1 cellular context compared by ENCODE assay signal in genomic region chr4:174523003-174523693, GRCh38.
TF ChIP-seq lines count a peak whose summit lies in the region.

No MANE protein-coding gene starts in this region.

TF ChIP-seq in HepG2, 621 proteins besides CTCF, POLR2A, EP300 and RAD21 (continued from another document):
- TF ChIP-seq, protein P1, sequence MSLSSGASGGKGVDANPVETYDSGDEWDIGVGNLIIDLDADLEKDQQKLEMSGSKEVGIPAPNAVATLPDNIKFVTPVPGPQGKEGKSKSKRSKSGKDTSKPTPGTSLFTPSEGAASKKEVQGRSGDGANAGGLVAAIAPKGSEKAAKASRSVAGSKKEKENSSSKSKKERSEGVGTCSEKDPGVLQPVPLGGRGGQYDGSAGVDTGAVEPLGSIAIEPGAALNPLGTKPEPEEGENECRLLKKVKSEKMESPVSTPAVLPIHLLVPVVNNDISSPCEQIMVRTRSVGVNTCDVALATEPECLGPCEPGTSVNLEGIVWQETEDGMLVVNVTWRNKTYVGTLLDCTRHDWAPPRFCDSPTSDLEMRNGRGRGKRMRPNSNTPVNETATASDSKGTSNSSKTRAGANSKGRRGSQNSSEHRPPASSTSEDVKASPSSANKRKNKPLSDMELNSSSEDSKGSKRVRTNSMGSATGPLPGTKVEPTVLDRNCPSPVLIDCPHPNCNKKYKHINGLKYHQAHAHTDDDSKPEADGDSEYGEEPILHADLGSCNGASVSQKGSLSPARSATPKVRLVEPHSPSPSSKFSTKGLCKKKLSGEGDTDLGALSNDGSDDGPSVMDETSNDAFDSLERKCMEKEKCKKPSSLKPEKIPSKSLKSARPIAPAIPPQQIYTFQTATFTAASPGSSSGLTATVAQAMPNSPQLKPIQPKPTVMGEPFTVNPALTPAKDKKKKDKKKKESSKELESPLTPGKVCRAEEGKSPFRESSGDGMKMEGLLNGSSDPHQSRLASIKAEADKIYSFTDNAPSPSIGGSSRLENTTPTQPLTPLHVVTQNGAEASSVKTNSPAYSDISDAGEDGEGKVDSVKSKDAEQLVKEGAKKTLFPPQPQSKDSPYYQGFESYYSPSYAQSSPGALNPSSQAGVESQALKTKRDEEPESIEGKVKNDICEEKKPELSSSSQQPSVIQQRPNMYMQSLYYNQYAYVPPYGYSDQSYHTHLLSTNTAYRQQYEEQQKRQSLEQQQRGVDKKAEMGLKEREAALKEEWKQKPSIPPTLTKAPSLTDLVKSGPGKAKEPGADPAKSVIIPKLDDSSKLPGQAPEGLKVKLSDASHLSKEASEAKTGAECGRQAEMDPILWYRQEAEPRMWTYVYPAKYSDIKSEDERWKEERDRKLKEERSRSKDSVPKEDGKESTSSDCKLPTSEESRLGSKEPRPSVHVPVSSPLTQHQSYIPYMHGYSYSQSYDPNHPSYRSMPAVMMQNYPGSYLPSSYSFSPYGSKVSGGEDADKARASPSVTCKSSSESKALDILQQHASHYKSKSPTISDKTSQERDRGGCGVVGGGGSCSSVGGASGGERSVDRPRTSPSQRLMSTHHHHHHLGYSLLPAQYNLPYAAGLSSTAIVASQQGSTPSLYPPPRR (CRISPR knock-in tag; IDR thresholded peaks at IDR 0.05; ENCODE audit: borderline replicate concordance) = no peak
- TF ChIP-seq ZFAT (CRISPR knock-in tag; conservative IDR thresholded peaks at IDR 0.05) = no peak
- no peak for TF ChIP-seq GABPB1 (CRISPR knock-in tag; IDR thresholded peaks at IDR 0.05)
- TF ChIP-seq MED13 (CRISPR knock-in tag; IDR thresholded peaks at IDR 0.05) = no peak
- TF ChIP-seq ZNF546 (CRISPR knock-in tag; conservative IDR thresholded peaks at IDR 0.05) = no peak
- TF ChIP-seq MLX (CRISPR knock-in tag; IDR thresholded peaks at IDR 0.05) = no peak
- TF ChIP-seq YY1 (IDR thresholded peaks at IDR 0.05; ENCODE audit: insufficient read depth, insufficient replicate concordance, low read depth, low read length) = no peak
- no peak for TF ChIP-seq ZEB1 (IDR thresholded peaks at IDR 0.05; ENCODE audit: insufficient replicate concordance, low read depth)
- TF ChIP-seq RFXANK (CRISPR knock-in tag; IDR thresholded peaks at IDR 0.05) = no peak
- TF ChIP-seq CBFB (CRISPR knock-in tag; IDR thresholded peaks at IDR 0.05) = no peak
- TF ChIP-seq, protein P2, sequence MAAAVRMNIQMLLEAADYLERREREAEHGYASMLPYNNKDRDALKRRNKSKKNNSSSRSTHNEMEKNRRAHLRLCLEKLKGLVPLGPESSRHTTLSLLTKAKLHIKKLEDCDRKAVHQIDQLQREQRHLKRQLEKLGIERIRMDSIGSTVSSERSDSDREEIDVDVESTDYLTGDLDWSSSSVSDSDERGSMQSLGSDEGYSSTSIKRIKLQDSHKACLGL (CRISPR knock-in tag; IDR thresholded peaks at IDR 0.05) = no peak
- no peak for TF ChIP-seq ZNF75D (CRISPR knock-in tag; IDR thresholded peaks at IDR 0.05; ENCODE audit: borderline replicate concordance)
- no peak for TF ChIP-seq ZNF552 (CRISPR knock-in tag; IDR thresholded peaks at IDR 0.05; ENCODE audit: borderline replicate concordance)
- no peak for TF ChIP-seq POLR2AphosphoS2 (IDR thresholded peaks at IDR 0.05; ENCODE audit: low read depth, low read length)
